ENCODE assay signal across 2 cellular contexts in the genomic region with DNA sequence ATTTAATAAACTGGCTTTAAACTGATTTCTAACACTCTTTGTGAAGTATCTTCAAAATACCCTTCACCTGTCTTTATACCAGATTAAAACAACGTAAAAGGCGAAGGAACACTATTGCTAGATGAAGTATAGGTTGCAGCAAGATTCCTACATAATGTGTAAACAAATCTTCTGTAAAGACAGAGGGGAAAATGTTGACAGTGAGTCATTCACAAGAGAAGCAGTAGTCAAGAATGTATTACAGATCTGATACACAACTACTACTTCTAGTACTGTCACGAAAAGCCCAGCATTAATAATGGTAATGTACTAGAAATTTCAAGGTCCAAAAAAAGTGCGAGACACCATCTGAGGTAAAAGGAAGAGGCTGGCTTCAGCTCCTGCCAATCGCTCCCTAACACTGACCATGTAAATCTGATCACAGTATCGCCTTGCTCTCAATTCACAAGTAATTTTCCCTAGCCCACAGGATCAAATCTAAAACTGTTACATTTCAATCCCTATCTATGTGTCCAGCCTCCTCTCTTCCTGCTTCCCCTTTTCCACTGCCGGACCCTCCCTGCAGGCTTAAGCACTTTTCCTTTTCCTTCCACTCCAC.
TF ChIP-seq lines count a peak whose summit lies in the region.

No MANE protein-coding gene starts in this region.

TF ChIP-seq in SK-N-SH treated with all-trans-retinoic acid at 6 μM for 48 hours, 23 proteins besides CTCF, POLR2A, EP300 and RAD21 (continued from another document):
- TF ChIP-seq, protein P1, sequence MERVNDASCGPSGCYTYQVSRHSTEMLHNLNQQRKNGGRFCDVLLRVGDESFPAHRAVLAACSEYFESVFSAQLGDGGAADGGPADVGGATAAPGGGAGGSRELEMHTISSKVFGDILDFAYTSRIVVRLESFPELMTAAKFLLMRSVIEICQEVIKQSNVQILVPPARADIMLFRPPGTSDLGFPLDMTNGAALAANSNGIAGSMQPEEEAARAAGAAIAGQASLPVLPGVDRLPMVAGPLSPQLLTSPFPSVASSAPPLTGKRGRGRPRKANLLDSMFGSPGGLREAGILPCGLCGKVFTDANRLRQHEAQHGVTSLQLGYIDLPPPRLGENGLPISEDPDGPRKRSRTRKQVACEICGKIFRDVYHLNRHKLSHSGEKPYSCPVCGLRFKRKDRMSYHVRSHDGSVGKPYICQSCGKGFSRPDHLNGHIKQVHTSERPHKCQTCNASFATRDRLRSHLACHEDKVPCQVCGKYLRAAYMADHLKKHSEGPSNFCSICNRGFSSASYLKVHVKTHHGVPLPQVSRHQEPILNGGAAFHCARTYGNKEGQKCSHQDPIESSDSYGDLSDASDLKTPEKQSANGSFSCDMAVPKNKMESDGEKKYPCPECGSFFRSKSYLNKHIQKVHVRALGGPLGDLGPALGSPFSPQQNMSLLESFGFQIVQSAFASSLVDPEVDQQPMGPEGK (CRISPR knock-in tag; IDR thresholded peaks at IDR 0.05; ENCODE audit: borderline replicate concordance): no peak
- TF ChIP-seq, protein P2, sequence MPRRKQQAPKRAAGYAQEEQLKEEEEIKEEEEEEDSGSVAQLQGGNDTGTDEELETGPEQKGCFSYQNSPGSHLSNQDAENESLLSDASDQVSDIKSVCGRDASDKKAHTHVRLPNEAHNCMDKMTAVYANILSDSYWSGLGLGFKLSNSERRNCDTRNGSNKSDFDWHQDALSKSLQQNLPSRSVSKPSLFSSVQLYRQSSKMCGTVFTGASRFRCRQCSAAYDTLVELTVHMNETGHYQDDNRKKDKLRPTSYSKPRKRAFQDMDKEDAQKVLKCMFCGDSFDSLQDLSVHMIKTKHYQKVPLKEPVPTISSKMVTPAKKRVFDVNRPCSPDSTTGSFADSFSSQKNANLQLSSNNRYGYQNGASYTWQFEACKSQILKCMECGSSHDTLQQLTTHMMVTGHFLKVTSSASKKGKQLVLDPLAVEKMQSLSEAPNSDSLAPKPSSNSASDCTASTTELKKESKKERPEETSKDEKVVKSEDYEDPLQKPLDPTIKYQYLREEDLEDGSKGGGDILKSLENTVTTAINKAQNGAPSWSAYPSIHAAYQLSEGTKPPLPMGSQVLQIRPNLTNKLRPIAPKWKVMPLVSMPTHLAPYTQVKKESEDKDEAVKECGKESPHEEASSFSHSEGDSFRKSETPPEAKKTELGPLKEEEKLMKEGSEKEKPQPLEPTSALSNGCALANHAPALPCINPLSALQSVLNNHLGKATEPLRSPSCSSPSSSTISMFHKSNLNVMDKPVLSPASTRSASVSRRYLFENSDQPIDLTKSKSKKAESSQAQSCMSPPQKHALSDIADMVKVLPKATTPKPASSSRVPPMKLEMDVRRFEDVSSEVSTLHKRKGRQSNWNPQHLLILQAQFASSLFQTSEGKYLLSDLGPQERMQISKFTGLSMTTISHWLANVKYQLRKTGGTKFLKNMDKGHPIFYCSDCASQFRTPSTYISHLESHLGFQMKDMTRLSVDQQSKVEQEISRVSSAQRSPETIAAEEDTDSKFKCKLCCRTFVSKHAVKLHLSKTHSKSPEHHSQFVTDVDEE (CRISPR knock-in tag; IDR thresholded peaks at IDR 0.05): no peak
- no peak for TF ChIP-seq ISL1 (CRISPR knock-in tag; IDR thresholded peaks at IDR 0.05)
- no peak for TF ChIP-seq ESRRG (CRISPR knock-in tag; IDR thresholded peaks at IDR 0.05)
- no peak for TF ChIP-seq ARNTL (CRISPR knock-in tag; IDR thresholded peaks at IDR 0.05; ENCODE audit: borderline replicate concordance, low read depth)
- TF ChIP-seq BACH2 (CRISPR knock-in tag; IDR thresholded peaks at IDR 0.05; ENCODE audit: borderline replicate concordance): no peak
- no peak for TF ChIP-seq ZNF8 (CRISPR knock-in tag; IDR thresholded peaks at IDR 0.05)
- no peak for TF ChIP-seq PPARA (CRISPR knock-in tag; IDR thresholded peaks at IDR 0.05; ENCODE audit: borderline replicate concordance)
- TF ChIP-seq ZC3H10 (CRISPR knock-in tag; IDR thresholded peaks at IDR 0.05): no peak
- TF ChIP-seq, protein P3, sequence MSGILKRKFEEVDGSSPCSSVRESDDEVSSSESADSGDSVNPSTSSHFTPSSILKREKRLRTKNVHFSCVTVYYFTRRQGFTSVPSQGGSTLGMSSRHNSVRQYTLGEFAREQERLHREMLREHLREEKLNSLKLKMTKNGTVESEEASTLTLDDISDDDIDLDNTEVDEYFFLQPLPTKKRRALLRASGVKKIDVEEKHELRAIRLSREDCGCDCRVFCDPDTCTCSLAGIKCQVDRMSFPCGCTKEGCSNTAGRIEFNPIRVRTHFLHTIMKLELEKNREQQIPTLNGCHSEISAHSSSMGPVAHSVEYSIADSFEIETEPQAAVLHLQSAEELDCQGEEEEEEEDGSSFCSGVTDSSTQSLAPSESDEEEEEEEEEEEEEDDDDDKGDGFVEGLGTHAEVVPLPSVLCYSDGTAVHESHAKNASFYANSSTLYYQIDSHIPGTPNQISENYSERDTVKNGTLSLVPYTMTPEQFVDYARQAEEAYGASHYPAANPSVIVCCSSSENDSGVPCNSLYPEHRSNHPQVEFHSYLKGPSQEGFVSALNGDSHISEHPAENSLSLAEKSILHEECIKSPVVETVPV (CRISPR knock-in tag; IDR thresholded peaks at IDR 0.05): no peak
- TF ChIP-seq TCF4 (CRISPR knock-in tag; IDR thresholded peaks at IDR 0.05; ENCODE audit: borderline replicate concordance): no peak
- no peak for TF ChIP-seq TOX (CRISPR knock-in tag; IDR thresholded peaks at IDR 0.05; ENCODE audit: borderline replicate concordance)
- TF ChIP-seq SNAI2 (CRISPR knock-in tag; IDR thresholded peaks at IDR 0.05): no peak
- TF ChIP-seq GLIS3 (CRISPR knock-in tag; IDR thresholded peaks at IDR 0.05): no peak
- no peak for TF ChIP-seq RARB (CRISPR knock-in tag; IDR thresholded peaks at IDR 0.05)

TF ChIP-seq in SK-N-SH, 30 proteins besides CTCF, POLR2A, EP300 and RAD21 (continued from another document):
- TF ChIP-seq SMC3 (IDR thresholded peaks at IDR 0.05; ENCODE audit: low read depth, low read length) (no peak), NFIC (IDR thresholded peaks at IDR 0.05; ENCODE audit: borderline replicate concordance) (no peak), POLR2AphosphoS5 (IDR thresholded peaks at IDR 0.05; ENCODE audit: low read depth, low read length) (no peak), MEF2A (IDR thresholded peaks at IDR 0.05; ENCODE audit: borderline replicate concordance, low read depth) (no peak), RCOR1 (IDR thresholded peaks at IDR 0.05; ENCODE audit: low read length) (no peak), GABPA (IDR thresholded peaks at IDR 0.05; ENCODE audit: low read depth) (no peak), FOSL2 (IDR thresholded peaks at IDR 0.05; ENCODE audit: borderline replicate concordance, low read depth) (no peak), TEAD4 (IDR thresholded peaks at IDR 0.05; ENCODE audit: borderline replicate concordance, insufficient read depth) (no peak)
- TF ChIP-seq, protein P4, sequence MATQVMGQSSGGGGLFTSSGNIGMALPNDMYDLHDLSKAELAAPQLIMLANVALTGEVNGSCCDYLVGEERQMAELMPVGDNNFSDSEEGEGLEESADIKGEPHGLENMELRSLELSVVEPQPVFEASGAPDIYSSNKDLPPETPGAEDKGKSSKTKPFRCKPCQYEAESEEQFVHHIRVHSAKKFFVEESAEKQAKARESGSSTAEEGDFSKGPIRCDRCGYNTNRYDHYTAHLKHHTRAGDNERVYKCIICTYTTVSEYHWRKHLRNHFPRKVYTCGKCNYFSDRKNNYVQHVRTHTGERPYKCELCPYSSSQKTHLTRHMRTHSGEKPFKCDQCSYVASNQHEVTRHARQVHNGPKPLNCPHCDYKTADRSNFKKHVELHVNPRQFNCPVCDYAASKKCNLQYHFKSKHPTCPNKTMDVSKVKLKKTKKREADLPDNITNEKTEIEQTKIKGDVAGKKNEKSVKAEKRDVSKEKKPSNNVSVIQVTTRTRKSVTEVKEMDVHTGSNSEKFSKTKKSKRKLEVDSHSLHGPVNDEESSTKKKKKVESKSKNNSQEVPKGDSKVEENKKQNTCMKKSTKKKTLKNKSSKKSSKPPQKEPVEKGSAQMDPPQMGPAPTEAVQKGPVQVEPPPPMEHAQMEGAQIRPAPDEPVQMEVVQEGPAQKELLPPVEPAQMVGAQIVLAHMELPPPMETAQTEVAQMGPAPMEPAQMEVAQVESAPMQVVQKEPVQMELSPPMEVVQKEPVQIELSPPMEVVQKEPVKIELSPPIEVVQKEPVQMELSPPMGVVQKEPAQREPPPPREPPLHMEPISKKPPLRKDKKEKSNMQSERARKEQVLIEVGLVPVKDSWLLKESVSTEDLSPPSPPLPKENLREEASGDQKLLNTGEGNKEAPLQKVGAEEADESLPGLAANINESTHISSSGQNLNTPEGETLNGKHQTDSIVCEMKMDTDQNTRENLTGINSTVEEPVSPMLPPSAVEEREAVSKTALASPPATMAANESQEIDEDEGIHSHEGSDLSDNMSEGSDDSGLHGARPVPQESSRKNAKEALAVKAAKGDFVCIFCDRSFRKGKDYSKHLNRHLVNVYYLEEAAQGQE (IDR thresholded peaks at IDR 0.05; ENCODE audit: low read depth, low read length): no peak
- TF ChIP-seq, protein P5, sequence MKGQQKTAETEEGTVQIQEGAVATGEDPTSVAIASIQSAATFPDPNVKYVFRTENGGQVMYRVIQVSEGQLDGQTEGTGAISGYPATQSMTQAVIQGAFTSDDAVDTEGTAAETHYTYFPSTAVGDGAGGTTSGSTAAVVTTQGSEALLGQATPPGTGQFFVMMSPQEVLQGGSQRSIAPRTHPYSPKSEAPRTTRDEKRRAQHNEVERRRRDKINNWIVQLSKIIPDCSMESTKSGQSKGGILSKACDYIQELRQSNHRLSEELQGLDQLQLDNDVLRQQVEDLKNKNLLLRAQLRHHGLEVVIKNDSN (IDR thresholded peaks at IDR 0.05; ENCODE audit: borderline replicate concordance, low read depth): no peak
- TF ChIP-seq, protein P6, sequence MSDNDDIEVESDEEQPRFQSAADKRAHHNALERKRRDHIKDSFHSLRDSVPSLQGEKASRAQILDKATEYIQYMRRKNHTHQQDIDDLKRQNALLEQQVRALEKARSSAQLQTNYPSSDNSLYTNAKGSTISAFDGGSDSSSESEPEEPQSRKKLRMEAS (IDR thresholded peaks at IDR 0.05; ENCODE audit: low read depth): no peak
- TF ChIP-seq, protein P7, sequence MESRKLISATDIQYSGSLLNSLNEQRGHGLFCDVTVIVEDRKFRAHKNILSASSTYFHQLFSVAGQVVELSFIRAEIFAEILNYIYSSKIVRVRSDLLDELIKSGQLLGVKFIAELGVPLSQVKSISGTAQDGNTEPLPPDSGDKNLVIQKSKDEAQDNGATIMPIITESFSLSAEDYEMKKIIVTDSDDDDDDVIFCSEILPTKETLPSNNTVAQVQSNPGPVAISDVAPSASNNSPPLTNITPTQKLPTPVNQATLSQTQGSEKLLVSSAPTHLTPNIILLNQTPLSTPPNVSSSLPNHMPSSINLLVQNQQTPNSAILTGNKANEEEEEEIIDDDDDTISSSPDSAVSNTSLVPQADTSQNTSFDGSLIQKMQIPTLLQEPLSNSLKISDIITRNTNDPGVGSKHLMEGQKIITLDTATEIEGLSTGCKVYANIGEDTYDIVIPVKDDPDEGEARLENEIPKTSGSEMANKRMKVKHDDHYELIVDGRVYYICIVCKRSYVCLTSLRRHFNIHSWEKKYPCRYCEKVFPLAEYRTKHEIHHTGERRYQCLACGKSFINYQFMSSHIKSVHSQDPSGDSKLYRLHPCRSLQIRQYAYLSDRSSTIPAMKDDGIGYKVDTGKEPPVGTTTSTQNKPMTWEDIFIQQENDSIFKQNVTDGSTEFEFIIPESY (IDR thresholded peaks at IDR 0.05; ENCODE audit: borderline replicate concordance, low read depth): no peak
- TF ChIP-seq, protein P8, sequence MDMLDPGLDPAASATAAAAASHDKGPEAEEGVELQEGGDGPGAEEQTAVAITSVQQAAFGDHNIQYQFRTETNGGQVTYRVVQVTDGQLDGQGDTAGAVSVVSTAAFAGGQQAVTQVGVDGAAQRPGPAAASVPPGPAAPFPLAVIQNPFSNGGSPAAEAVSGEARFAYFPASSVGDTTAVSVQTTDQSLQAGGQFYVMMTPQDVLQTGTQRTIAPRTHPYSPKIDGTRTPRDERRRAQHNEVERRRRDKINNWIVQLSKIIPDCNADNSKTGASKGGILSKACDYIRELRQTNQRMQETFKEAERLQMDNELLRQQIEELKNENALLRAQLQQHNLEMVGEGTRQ (IDR thresholded peaks at IDR 0.05; ENCODE audit: borderline replicate concordance, low read depth, low read length): no peak
- TF ChIP-seq, protein P9, sequence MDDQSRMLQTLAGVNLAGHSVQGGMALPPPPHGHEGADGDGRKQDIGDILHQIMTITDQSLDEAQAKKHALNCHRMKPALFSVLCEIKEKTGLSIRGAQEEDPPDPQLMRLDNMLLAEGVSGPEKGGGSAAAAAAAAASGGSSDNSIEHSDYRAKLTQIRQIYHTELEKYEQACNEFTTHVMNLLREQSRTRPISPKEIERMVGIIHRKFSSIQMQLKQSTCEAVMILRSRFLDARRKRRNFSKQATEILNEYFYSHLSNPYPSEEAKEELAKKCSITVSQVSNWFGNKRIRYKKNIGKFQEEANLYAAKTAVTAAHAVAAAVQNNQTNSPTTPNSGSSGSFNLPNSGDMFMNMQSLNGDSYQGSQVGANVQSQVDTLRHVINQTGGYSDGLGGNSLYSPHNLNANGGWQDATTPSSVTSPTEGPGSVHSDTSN (IDR thresholded peaks at IDR 0.05): no peak
